8 cellular contexts compared by ENCODE assay signal in the genomic region with DNA sequence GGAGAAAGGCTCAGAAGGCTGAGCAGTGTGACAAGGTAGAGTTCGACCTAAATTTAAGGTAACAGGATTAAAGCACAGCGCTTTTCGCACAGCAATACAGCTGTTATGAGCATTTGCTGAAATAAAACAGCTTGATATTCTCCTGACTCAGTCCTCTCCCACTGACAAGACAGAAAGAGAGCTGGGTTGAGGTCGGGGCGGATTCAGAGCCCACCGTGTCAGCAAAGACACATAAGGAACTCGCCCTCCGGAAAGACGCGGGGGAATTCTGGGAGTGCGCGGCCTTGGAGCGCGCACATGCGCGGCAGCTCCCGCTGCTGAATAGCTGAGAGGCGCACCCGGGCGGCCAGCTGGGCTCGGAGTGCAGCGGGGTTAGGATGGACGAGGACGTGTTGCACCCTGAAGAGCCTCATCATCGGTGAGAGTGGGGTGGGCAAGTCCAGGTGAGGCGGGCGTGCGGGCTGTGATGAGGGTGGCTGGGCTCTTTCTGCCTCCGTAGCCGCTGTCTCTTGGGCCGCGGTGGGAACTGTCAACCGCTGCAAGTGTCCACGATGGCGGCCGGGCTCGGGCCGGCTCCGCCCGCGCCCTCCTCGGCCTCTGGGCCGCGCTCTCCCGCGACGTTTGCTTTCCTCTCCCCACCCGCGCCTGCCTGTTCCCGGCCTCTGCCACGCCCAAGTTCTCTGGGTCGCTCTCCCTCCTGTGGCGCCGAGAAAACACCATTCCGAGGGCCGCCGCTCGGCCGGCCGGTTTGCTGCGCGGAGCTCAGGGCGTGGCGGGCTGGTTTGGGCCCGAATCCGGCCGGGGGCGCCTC.
DNase-seq lines count a peak whose midpoint lies in the region; ATAC-seq, FAIRE-seq and TF ChIP-seq lines count a peak whose summit lies in the region.

No MANE protein-coding gene starts in this region.

- CTCF ChIA-PET in GM12878 (lab: Yijun Ruan, JAX) = interaction anchor here (0.6 kb wide), 1 partner anchor 689 kb away, joined by 3 read pairs; no protein-coding TSS in a partner anchor

- TF ChIP-seq CTCF in GM12878 (IDR thresholded peaks at IDR 0.05 in 2 of 3, conservative IDR thresholded peaks at IDR 0.05 in 1 of 3; ENCODE audit: control insufficient read depth in 2 of 3, extremely low read depth in 1 of 3, insufficient read depth in 1 of 3, low read depth in 3 of 3, low read length in 3 of 3) (no peak), hepatocyte (IDR thresholded peaks at IDR 0.05; ENCODE audit: poor library complexity) (no peak)

- no peaks in the 10 kb centered on the region for H4K20me1 ChIP-seq in GM12878 (ENCODE audit: control insufficient read depth, insufficient read depth)
- no peaks in the 10 kb centered on the region for H4K20me1 ChIP-seq in hepatocyte (ENCODE audit: insufficient read depth, poor library complexity, severe bottlenecking)

- H3K9me3 ChIP-seq in GM12878 (replicated peaks; ENCODE audit: control insufficient read depth, insufficient read depth, low read length) (no peaks in the 10 kb centered on the region), iPS DF 6.9 (ENCODE audit: control insufficient read depth, insufficient read depth, low read length) (peaks cover 2% of the 10 kb centered on the region; the same call in 1 of the 2 replicates), hepatocyte (ENCODE audit: low read depth) (no peaks in the 10 kb centered on the region)

- peaks cover 0 to 2% of the 10 kb centered on the region in 2 experiments; a peak in 2 of 4 replicates for H3K27me3 ChIP-seq in GM12878 (replicated peaks in 1 of 2; ENCODE audit: control insufficient read depth in 2 of 2, insufficient read depth in 2 of 2, low read length in 1 of 2)
- H3K27me3 ChIP-seq in iPS DF 6.9 (ENCODE audit: control insufficient read depth, insufficient read depth, low read length) = no peaks in the 10 kb centered on the region
- no peaks in the 10 kb centered on the region for H3K27me3 ChIP-seq in hepatocyte

- DNase-seq in GM04503 (ENCODE audit: low read depth) = peak; percentile 24
- DNase-seq in GOT3 (lab: John Stamatoyannopoulos, UW) = peak; percentile 36
- DNase-seq in LHCN-M2 (ENCODE audit: low read depth) = peak; percentile 66
- DNase-seq in SW480 (ENCODE audit: low spot score) = peak; percentile 69
- DNase-seq in GM12878 (ENCODE audit: low read depth, low spot score) = no peak
- DNase-seq in iPS DF 6.9 (ENCODE audit: low read depth, low spot score) = no peak
- peak; percentile 35 for DNase-seq in smooth muscle cell of the brain vasculature (ENCODE audit: low read depth, low spot score)
- DNase-seq in hepatocyte (ENCODE audit: low spot score) = no peak

- no TSS peak for BruUV-seq in GM12878 (replicated peaks; lab: Mats Ljungman, UMichigan)

- TF ChIP-seq RAD21 in GM12878 (IDR thresholded peaks at IDR 0.05; ENCODE audit: insufficient read depth, low read depth, low read length) = no peak

- intact Hi-C loops in GM12878 (cut with micrococcal nuclease; ENCODE audit: unreplicated experiment) = no loop called here

- peak overlapping the region; percentile 84 for H2AFZ ChIP-seq in GM12878 (ENCODE audit: control insufficient read depth, low read depth, low read length)
- no peak overlapping the region for H2AFZ ChIP-seq in hepatocyte

- in situ Hi-C loops in GM12878 (cut with MboI) = no loop called here

- 2% methylated on average over 57 of the region's 68 CpGs for WGBS in GM12878 (ENCODE audit: insufficient coverage, insufficient replicate concordance, low lambda C conversion rate, missing lambda C conversion rate)
- WGBS in iPS DF 6.9 (ENCODE audit: insufficient coverage, insufficient read length) = no CpG with 5 or more reads among the region's 68 CpGs
- 97% methylated on average over 67 of the region's 68 CpGs for WGBS in hepatocyte (ENCODE audit: low lambda C conversion rate, missing lambda C conversion rate)

- H3K36me3 ChIP-seq in GM12878 (ENCODE audit: control insufficient read depth in 2 of 2, insufficient read depth in 2 of 2, low read length in 1 of 2) (no peaks in the 10 kb centered on the region), iPS DF 6.9 (ENCODE audit: control insufficient read depth, insufficient read depth, low read length) (no peaks in the 10 kb centered on the region), hepatocyte (replicated peaks; ENCODE audit: insufficient read depth, low read depth) (no peaks in the 10 kb centered on the region)

- POLR2A ChIA-PET in GM12878 (lab: Charles Lee) = no interaction called here

- peak; percentile 74 for ATAC-seq in GM12878

- FAIRE-seq in GM12878 (lab: Jason Lieb, UNC) = no peak

- SMC1A ChIA-PET in GM12878 (lab: Charles Lee; ENCODE audit: uncharacterized antibody, unreplicated experiment) = no interaction called here

- TF ChIP-seq POLR2A in GM12878 (IDR thresholded peaks at IDR 0.05; ENCODE audit: low read depth, low read length) = peak; percentile 70

- peak overlapping the region; percentile 26 for H3K27ac ChIP-seq in GM12878 (ENCODE audit: control insufficient read depth, insufficient read depth)
- no peak overlapping the region for H3K27ac ChIP-seq in iPS DF 6.9 (ENCODE audit: low read length)
- H3K27ac ChIP-seq in hepatocyte = no peak overlapping the region

- RAD21 ChIA-PET in GM12878 (lab: Charles Lee; ENCODE audit: unreplicated experiment) = no interaction called here

- H3K4me2 ChIP-seq in GM12878 (ENCODE audit: control insufficient read depth, insufficient read depth) = peak overlapping the region; percentile 80
- no peak overlapping the region for H3K4me2 ChIP-seq in hepatocyte

- peak overlapping the region; percentile 68 for H3K4me3 ChIP-seq in GM12878
- 0 out of 2 replicates have a peak overlapping the region, but pooled peaks have one; percentile 3 for H3K4me3 ChIP-seq in iPS DF 6.9 (ENCODE audit: low read length)
- no peak overlapping the region for H3K4me3 ChIP-seq in hepatocyte

- peaks cover 6% of the 10 kb centered on the region; the same call in 1 of the 2 replicates for H3K4me1 ChIP-seq in GM12878 (ENCODE audit: control insufficient read depth, insufficient read depth, low read length)
- no peaks in the 10 kb centered on the region for H3K4me1 ChIP-seq in iPS DF 6.9 (ENCODE audit: control insufficient read depth, insufficient read depth, low read length)
- H3K4me1 ChIP-seq in hepatocyte (ENCODE audit: insufficient read depth) = no peaks in the 10 kb centered on the region

- H3K79me2 ChIP-seq in GM12878 (ENCODE audit: control insufficient read depth, insufficient read depth, low read length) (peaks cover 2% of the 10 kb centered on the region), hepatocyte (no peaks in the 10 kb centered on the region)

- H3K9me2 ChIP-seq in hepatocyte (replicated peaks; ENCODE audit: insufficient read depth) = no peaks in the 10 kb centered on the region

- TF ChIP-seq EP300 in GM12878 (IDR thresholded peaks at IDR 0.05; ENCODE audit: borderline replicate concordance in 1 of 2, control insufficient read depth in 1 of 2, low read depth in 2 of 2, low read length in 2 of 2) = no peak

- H3K9ac ChIP-seq in GM12878 (ENCODE audit: control insufficient read depth, insufficient read depth, low read length) = peak overlapping the region; percentile 64; the same call in 1 of the 2 replicates

TF ChIP-seq in GM12878, 131 proteins besides CTCF, POLR2A, EP300 and RAD21:
- TF ChIP-seq CREM (IDR thresholded peaks at IDR 0.05; ENCODE audit: low read depth) (0 out of 2 replicates have a peak, but pooled peaks have one; percentile 8), IKZF2 (IDR thresholded peaks at IDR 0.05) (0 out of 4 replicates have a peak, but pooled peaks of 1 of the 2 experiments have one; percentile 12), SMC3 (IDR thresholded peaks at IDR 0.05; ENCODE audit: borderline replicate concordance, low read length) (no peak), TCF3 (IDR thresholded peaks at IDR 0.05; ENCODE audit: borderline replicate concordance, insufficient read depth, low read depth, low read length) (0 out of 2 replicates have a peak, but pooled peaks have one; percentile 9), YY1 (IDR thresholded peaks at IDR 0.05; ENCODE audit: low read depth, low read length) (peak; percentile 74), IRF4 (IDR thresholded peaks at IDR 0.05; ENCODE audit: low read depth, low read length) (no peak), ATF3 (IDR thresholded peaks at IDR 0.05; ENCODE audit: borderline replicate concordance, extremely low read depth, low read depth, low read length) (no peak), NRF1 (conservative IDR thresholded peaks at IDR 0.05; ENCODE audit: low read depth, low read length) (0 out of 2 replicates have a peak, but pooled peaks have one; percentile 29)

Comparison
In these comparisons a context has a peak if more than half of its experiments do, and no peak if none do; other contexts are left out.
1. DNase-seq: peak in GM04503 (single experiment), GOT3 (single experiment), LHCN-M2 (single experiment), SW480 (single experiment) and smooth muscle cell of the brain vasculature (single experiment); none in GM12878 (single experiment), iPS DF 6.9 (single experiment) and hepatocyte (single experiment).